Comparison of ENCODE assay signal across 17 cellular contexts in genomic region chr2:156784034-156784433, GRCh38.
A peak's percentile ranks its signal among the peaks of the same experiment; 100 is the strongest.
DNase-seq lines count a peak whose midpoint lies in the region; ATAC-seq and TF ChIP-seq lines count a peak whose summit lies in the region.
"Had no signal": no experiment of that assay in that cellular context is flagged by ENCODE, and none has a peak within 500 bp of the region (broad histone marks: within the 10 kb centered on the region; RNA-seq: fewer than 3 reads in every experiment).

No MANE protein-coding gene starts in this region.

- DNase-seq in Right ventricle myocardium superior = no peak
- DNase-seq in Right ventricle myocardium inferior (ENCODE audit: missing footprints) = no peak
- DNase-seq in NCI-H2171 treated with DMSO at 0.1 percent for 48 hours (lab: John Stamatoyannopoulos, UW) = peak; percentile 99
- DNase-seq in transverse colon = peak; percentile 14
- no peak for DNase-seq in middle frontal gyrus (ENCODE audit: extremely low spot score, low spot score)
- no peak for DNase-seq in DMS53 treated with DMSO at 0.1 percent for 48 hours (lab: John Stamatoyannopoulos, UW; ENCODE audit: unreplicated experiment)
- no peak for DNase-seq in CD14-positive monocyte (ENCODE audit: low spot score)
- DNase-seq: ACHN; activated CD4-positive, alpha-beta T cell treated with anti-CD3 and anti-CD28 coated beads for 4 hours; activated CD8-positive, alpha-beta memory T cell treated with anti-CD3 and anti-CD28 coated beads, Interleukin-2, amount 50 U/mL, for 48 hours; brain microvascular endothelial cell; kidney glomerular epithelial cell had no signal

- 35 to 39% methylated on average over 2 to 3 of the region's 3 CpGs for WGBS in transverse colon (ENCODE audit: low coverage in 1 of 2), 2 donors

- H3K36me3 ChIP-seq in transverse colon = no peaks in the 10 kb centered on the region
- H3K36me3 ChIP-seq: brain microvascular endothelial cell, tibial nerve had no signal

- in situ Hi-C loops in transverse colon (cut with MboI; ENCODE audit: low pct_ligation_motif_present in 1 of 4, low pct_unique_long_range_greater_than_20kb in 1 of 4, low sequenced_read_pairs in 3 of 4) = no loop called here

- H3K9me3 Mint-ChIP-seq in brain (peaks cover 0 to 11% (median 0%) of the 10 kb centered on the region in 5 experiments), CD14-positive monocyte (peaks cover 0 to 7% (median 1%) of the 10 kb centered on the region in 7 donors)
- H3K9me3 Mint-ChIP-seq: activated naive CD4-positive, alpha-beta T cell treated with anti-CD3 and anti-CD28 coated beads, Interleukin-2, amount 50 U/mL, for 24 hours; stimulated activated memory B cell treated with anti-CD40 and anti-IgM and Interleukin-4, amounts not matched to agents 10 μg/mL and 1 μg/mL and 100 μg/mL, for 72 hours had no signal

- H3K9me3 ChIP-seq in transverse colon = no peaks in the 10 kb centered on the region
- H3K9me3 ChIP-seq: tibial nerve had no signal

- H3K36me3 Mint-ChIP-seq in brain (no peaks in the 10 kb centered on the region), CD14-positive monocyte (no peaks in the 10 kb centered on the region)
- H3K36me3 Mint-ChIP-seq: activated naive CD4-positive, alpha-beta T cell treated with anti-CD3 and anti-CD28 coated beads, Interleukin-2, amount 50 U/mL, for 24 hours; stimulated activated memory B cell treated with anti-CD40 and anti-IgM and Interleukin-4, amounts not matched to agents 10 μg/mL and 1 μg/mL and 100 μg/mL, for 72 hours had no signal

- intact Hi-C loops in Right ventricle myocardium superior (cut with DNase I) = loop anchor here (10.0 kb wide), 1 partner anchor 129 kb away; no protein-coding TSS in a partner anchor
- intact Hi-C loops in Right ventricle myocardium inferior (cut with DNase I) = no loop called here
- intact Hi-C loops in transverse colon (cut with DNase I; ENCODE audit: low total_unique reads) = no loop called here
- intact Hi-C loops in CD14-positive monocyte (cut with micrococcal nuclease) = no loop called here

- peak overlapping the region in 3 of 4 donors; percentile 24 to 45 (median 33) for H3K27ac ChIP-seq in transverse colon
- H3K27ac ChIP-seq: brain microvascular endothelial cell, KMS-11, tibial nerve had no signal

- peaks cover 0 to 39% (median 22%) of the 10 kb centered on the region in 4 donors for H3K4me1 ChIP-seq in transverse colon

- TF ChIP-seq CTCF in brain (conservative IDR thresholded peaks at IDR 0.05) (no peak), transverse colon (IDR thresholded peaks at IDR 0.05) (no peak), CD14-positive monocyte (IDR thresholded peaks at IDR 0.05) (no peak)

- TF ChIP-seq EP300 in transverse colon (IDR thresholded peaks at IDR 0.05; ENCODE audit: low read depth) = no peak

- H3K4me3 ChIP-seq in transverse colon = no peak overlapping the region
- H3K4me3 ChIP-seq: tibial nerve had no signal

- ATAC-seq in Right ventricle myocardium superior (ENCODE audit: poor library complexity) = peak; percentile 8
- ATAC-seq in Right ventricle myocardium inferior = no peak
- ATAC-seq: stimulated activated memory B cell treated with anti-CD40 and anti-IgM and Interleukin-4, amounts not matched to agents 10 μg/mL and 1 μg/mL and 100 μg/mL, for 72 hours had no signal

- peaks cover 12% of the 10 kb centered on the region for H3K4me1 Mint-ChIP-seq in brain
- H3K4me1 Mint-ChIP-seq in CD14-positive monocyte = no peaks in the 10 kb centered on the region
- H3K4me1 Mint-ChIP-seq: activated naive CD4-positive, alpha-beta T cell treated with anti-CD3 and anti-CD28 coated beads, Interleukin-2, amount 50 U/mL, for 24 hours; stimulated activated memory B cell treated with anti-CD40 and anti-IgM and Interleukin-4, amounts not matched to agents 10 μg/mL and 1 μg/mL and 100 μg/mL, for 72 hours had no signal

- no peak for TF ChIP-seq POLR2A in transverse colon (IDR thresholded peaks at IDR 0.05)

- H3K4me3 Mint-ChIP-seq in brain = peak overlapping the region in 3 of 5 experiments; percentile 27 to 64 (median 57)
- H3K4me3 Mint-ChIP-seq in CD14-positive monocyte = no peak overlapping the region
- H3K4me3 Mint-ChIP-seq: activated naive CD4-positive, alpha-beta T cell treated with anti-CD3 and anti-CD28 coated beads, Interleukin-2, amount 50 U/mL, for 24 hours; stimulated activated memory B cell treated with anti-CD40 and anti-IgM and Interleukin-4, amounts not matched to agents 10 μg/mL and 1 μg/mL and 100 μg/mL, for 72 hours had no signal

- no peaks in the 10 kb centered on the region for H3K27me3 Mint-ChIP-seq in brain
- H3K27me3 Mint-ChIP-seq in CD14-positive monocyte (ENCODE audit: low read depth in 3 of 3) = peaks cover 0 to 1% (median 0%) of the 10 kb centered on the region in 3 donors
- H3K27me3 Mint-ChIP-seq: stimulated activated memory B cell treated with anti-CD40 and anti-IgM and Interleukin-4, amounts not matched to agents 10 μg/mL and 1 μg/mL and 100 μg/mL, for 72 hours had no signal

- no peaks in the 10 kb centered on the region for H3K27me3 ChIP-seq in transverse colon
- H3K27me3 ChIP-seq: brain microvascular endothelial cell, tibial nerve had no signal

- H3K27ac Mint-ChIP-seq in brain = peak overlapping the region; percentile 11 to 90 (median 72)
- no peak overlapping the region for H3K27ac Mint-ChIP-seq in CD14-positive monocyte
- H3K27ac Mint-ChIP-seq: activated naive CD4-positive, alpha-beta T cell treated with anti-CD3 and anti-CD28 coated beads, Interleukin-2, amount 50 U/mL, for 24 hours; stimulated activated memory B cell treated with anti-CD40 and anti-IgM and Interleukin-4, amounts not matched to agents 10 μg/mL and 1 μg/mL and 100 μg/mL, for 72 hours had no signal

Comparison
In these comparisons a context has a peak if more than half of its experiments do, and no peak if none do; other contexts are left out.
1. DNase-seq: peak in NCI-H2171 treated with DMSO at 0.1 percent for 48 hours (single experiment) and transverse colon (single experiment); none in Right ventricle myocardium superior (single experiment), Right ventricle myocardium inferior (single experiment), middle frontal gyrus (single experiment), DMS53 treated with DMSO at 0.1 percent for 48 hours (single experiment) and CD14-positive monocyte (single experiment).
2. H3K27ac Mint-ChIP-seq: peak in brain (5 of 5); none in CD14-positive monocyte (0 of 7).
3. H3K4me3 Mint-ChIP-seq: peak in brain (3 of 5); none in CD14-positive monocyte (0 of 2).